Comparison of ENCODE assay signal across 25 cellular contexts in the genomic region with DNA sequence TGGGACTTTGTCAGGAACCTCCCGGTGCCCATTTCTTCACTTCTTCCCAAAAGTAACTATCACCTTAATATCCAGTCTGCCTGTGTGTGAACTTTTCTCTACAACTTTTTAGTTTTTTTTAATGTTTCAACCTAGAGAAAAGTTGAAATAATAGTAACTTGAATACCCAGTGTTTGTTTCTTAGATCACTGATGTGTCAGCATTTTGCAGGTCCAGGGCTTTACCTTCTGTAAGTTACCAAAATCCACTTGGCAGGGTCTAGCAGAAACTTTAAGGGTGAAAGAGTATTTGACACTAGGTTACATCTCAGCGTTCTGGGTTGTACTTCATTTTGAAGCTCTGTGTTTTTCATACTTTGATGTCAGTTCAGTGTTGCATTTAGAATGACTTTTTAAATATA.
"Had no signal": no experiment of that assay in that cellular context is flagged by ENCODE, and none has a peak within 500 bp of the region (broad histone marks: within the 10 kb centered on the region; RNA-seq: fewer than 3 reads in every experiment).

No MANE protein-coding gene starts in this region.

- DNase-seq: naive thymus-derived CD4-positive, alpha-beta T cell; natural killer cell; nucleus accumbens; posterior cingulate gyrus; psoas muscle; right cardiac atrium; stimulated activated CD4-positive, alpha-beta T cell treated with anti-CD3 and anti-CD28 coated beads, Interleukin-15, amount 100 ng/mL, for 24 hours; stimulated activated CD4-positive, alpha-beta T cell treated with anti-CD3 and anti-CD28 coated beads, Interleukin-2, amount 100 ng/mL, for 24 hours; stimulated activated CD4-positive, alpha-beta T cell treated with anti-CD3 and anti-CD28 coated beads, Interleukin-2, amount 100 ng/mL, for 48 hours; stimulated activated CD4-positive, alpha-beta T cell treated with anti-CD3 and anti-CD28 coated beads, Interleukin-4, amount 100 ng/mL, for 24 hours; stimulated activated naive B cell treated with anti-CD40 and anti-IgM and Interleukin-4, amounts not matched to agents 10 μg/mL and 1 μg/mL and 100 μg/mL, for 72 hours; stimulated activated naive CD4-positive, alpha-beta T cell treated with Interleukin-2 at 50 U/mL for 16 hours; stomach; thyroid gland; trophoblast cell; upper lobe of left lung had no signal

- H3K79me2 ChIP-seq: parathyroid adenoma had no signal

- H3K27me3 ChIP-seq: neutrophil, stomach, thyroid gland, tibial nerve, upper lobe of left lung, vagina had no signal

- H3K4me3 ChIP-seq: psoas muscle, skin epidermis, stomach, thoracic aorta, thyroid gland, tibial nerve, upper lobe of left lung, vagina had no signal

- H3K36me3 ChIP-seq: neutrophil, stomach, thoracic aorta, thyroid gland, tibial nerve, upper lobe of left lung, vagina had no signal

- H3K27ac ChIP-seq: neutrophil, parathyroid adenoma, psoas muscle, skin epidermis, stomach, thoracic aorta, thyroid gland, tibial nerve, upper lobe of left lung, vagina had no signal

- ATAC-seq: naive thymus-derived CD4-positive, alpha-beta T cell; natural killer cell; psoas muscle; right cardiac atrium; sciatic nerve; stimulated activated effector memory CD8-positive, alpha-beta T cell treated with anti-CD3 and anti-CD28 coated beads, Interleukin-12 subunit alpha, Interleukin-12 subunit beta, amount 100 ng/mL, for 72 hours; stimulated activated naive B cell treated with anti-CD40 and anti-IgM and Interleukin-4, amounts not matched to agents 10 μg/mL and 1 μg/mL and 100 μg/mL, for 72 hours had no signal

- FAIRE-seq: urothelium cell line had no signal

- H2AFZ ChIP-seq: parathyroid adenoma had no signal

- H3K9me3 ChIP-seq: neutrophil, psoas muscle, stomach, thoracic aorta, thyroid gland, tibial nerve, upper lobe of left lung, vagina had no signal

- H3K9ac ChIP-seq: parathyroid adenoma had no signal

- H3K4me1 ChIP-seq: parathyroid adenoma, psoas muscle, stomach, thyroid gland, vagina had no signal
